Comparison of ENCODE assay signal across 15 cellular contexts in the genomic region with DNA sequence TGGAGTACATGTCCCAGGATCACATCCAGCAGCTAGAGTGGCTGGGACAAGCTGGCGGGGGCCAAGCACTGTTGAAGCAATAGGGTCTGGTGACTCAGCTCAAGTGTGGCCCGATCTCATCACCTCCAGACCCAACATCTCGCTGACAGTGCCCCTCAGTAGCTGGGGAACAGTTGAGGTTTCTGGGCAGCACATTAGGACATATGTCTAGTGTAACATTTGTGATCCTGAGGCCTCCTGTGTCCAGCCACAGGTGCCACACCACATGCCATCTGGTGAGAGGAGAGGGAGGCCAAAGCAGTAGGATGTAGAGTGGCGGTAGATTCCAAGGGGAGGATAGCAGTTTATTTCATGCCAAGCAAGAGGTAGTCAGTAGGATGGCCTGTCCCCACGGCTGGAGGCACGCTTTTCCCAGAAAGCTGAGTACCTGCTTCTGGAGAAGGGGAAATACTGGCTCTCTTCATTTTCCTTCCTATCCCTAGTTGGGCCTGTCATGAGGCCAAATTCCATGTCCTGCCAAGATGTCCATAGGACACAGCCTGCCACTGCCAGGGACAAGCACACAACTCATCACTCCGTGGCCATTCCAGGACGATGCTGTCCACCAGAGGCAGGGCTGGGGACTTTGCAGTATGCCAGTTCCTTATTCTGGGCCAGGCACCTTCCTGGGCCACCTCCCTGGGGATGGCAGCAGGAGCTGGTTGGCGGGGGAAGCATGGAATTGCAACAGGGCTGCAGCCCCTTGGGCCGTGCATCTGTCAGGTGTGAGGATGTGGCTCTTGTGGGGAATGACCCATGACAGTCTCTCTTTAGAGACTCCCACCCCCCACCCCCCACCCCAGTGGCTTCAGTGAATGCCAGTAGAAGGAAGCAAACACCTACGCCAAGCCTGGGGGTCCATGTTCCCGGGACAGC. TPM values are rescaled to one million over a fixed set of nuclear protein-coding genes. Genes with fewer than 3 reads are reported as not detected.
DNase-seq lines count a peak whose midpoint lies in the region; ATAC-seq, FAIRE-seq and TF ChIP-seq lines count a peak whose summit lies in the region.
"Had no signal": no experiment of that assay in that cellular context is flagged by ENCODE, and none has a peak within 500 bp of the region (broad histone marks: within the 10 kb centered on the region; RNA-seq: fewer than 3 reads in every experiment).

No MANE protein-coding gene starts in this region.

- no peaks in the 10 kb centered on the region for H3K9me1 ChIP-seq in K562 (ENCODE audit: control insufficient read depth, insufficient read depth, low read length)

- H3K9me3 ChIP-seq in BLaER1 treated with 17β-estradiol and CSF1 and Interleukin-3, amounts not matched to agents 10 nM and 100 nM (replicated peaks in 1 of 11) = no peaks in the 10 kb centered on the region
- no peaks in the 10 kb centered on the region for H3K9me3 ChIP-seq in K562 (replicated peaks; ENCODE audit: control insufficient read depth, insufficient read depth, low read depth, low read length)
- no peaks in the 10 kb centered on the region for H3K9me3 ChIP-seq in esophagus squamous epithelium
- H3K9me3 ChIP-seq: BLaER1 had no signal

- ATAC-seq in K562 = no peak
- ATAC-seq in left lobe of liver = peak; percentile 32
- ATAC-seq in HG03460 (IDR thresholded peaks at IDR 0.05; ENCODE audit: unreplicated experiment) = no peak

- no peak overlapping the region for H3K4me3 ChIP-seq in BLaER1 treated with 17β-estradiol and CSF1 and Interleukin-3, amounts not matched to agents 10 nM and 100 nM
- H3K4me3 ChIP-seq in K562 (no peak overlapping the region), esophagus squamous epithelium (no peak overlapping the region)
- H3K4me3 ChIP-seq: BLaER1, PC-9 had no signal

- POLR2A ChIA-PET in K562 (lab: Yijun Ruan, JAX) = interaction anchor here (0.6 to 1.3 kb wide), 9 partner anchors 8 to 343 kb away, joined by 3 to 4 read pairs (median 3); no protein-coding TSS in a partner anchor

- in situ Hi-C loops in K562 (cut with MboI) = no loop called here

- H3K79me2 ChIP-seq in K562 (ENCODE audit: control insufficient read depth, insufficient read depth, low read length) = no peaks in the 10 kb centered on the region

- 89% methylated on average over 12 of the region's 12 CpGs for WGBS in K562 (ENCODE audit: insufficient coverage, low coverage, missing lambda C conversion rate)
- WGBS in esophagus squamous epithelium, 2 donors = 81 to 93% methylated on average over 4 to 8 of the region's 12 CpGs

- FAIRE-seq in GM12891 (lab: Jason Lieb, UNC) = no peak
- no peak for FAIRE-seq in K562 (lab: Jason Lieb, UNC)
- FAIRE-seq: frontal cortex had no signal

- H3K9ac ChIP-seq in BLaER1 treated with 17β-estradiol and CSF1 and Interleukin-3, amounts not matched to agents 10 nM and 100 nM = peak overlapping the region in 9 of 11 experiments; percentile 13 to 71 (median 58); a peak in 16 of 22 replicates
- H3K9ac ChIP-seq in K562 (ENCODE audit: insufficient read depth in 1 of 2, low read depth in 2 of 2, low read length in 2 of 2) = peak overlapping the region in 1 of 2 experiments; percentile 70; a peak in 1 of 4 replicates
- H3K9ac ChIP-seq: BLaER1 had no signal

- TF ChIP-seq EP300 in K562 (IDR thresholded peaks at IDR 0.05; ENCODE audit: low read length) = no peak

- intact Hi-C loops in K562 (cut with micrococcal nuclease) = loop anchor here (5.0 kb wide), 1 partner anchor 125 kb away; no protein-coding TSS in a partner anchor
- intact Hi-C loops in esophagus squamous epithelium (cut with DNase I) = no loop called here

- H3K4me2 ChIP-seq in BLaER1 treated with 17β-estradiol and CSF1 and Interleukin-3, amounts not matched to agents 10 nM and 100 nM = peak overlapping the region in 8 of 11 experiments; percentile 18 to 73 (median 62); a peak in 15 of 22 replicates
- no peak overlapping the region for H3K4me2 ChIP-seq in K562 (ENCODE audit: insufficient read depth, low read length)
- H3K4me2 ChIP-seq: BLaER1, PC-9 had no signal

- H3K36me3 ChIP-seq in BLaER1 treated with 17β-estradiol and CSF1 and Interleukin-3, amounts not matched to agents 10 nM and 100 nM = peaks cover 97 to 100% (median 99%) of the 10 kb centered on the region in 11 experiments
- H3K36me3 ChIP-seq in K562 (ENCODE audit: control insufficient read depth, insufficient read depth, low read length) = peaks cover 89% of the 10 kb centered on the region
- H3K36me3 ChIP-seq in esophagus squamous epithelium = peaks cover 53 to 100% (median 71%) of the 10 kb centered on the region in 3 donors

- CTCF ChIA-PET in K562 (lab: Yijun Ruan, JAX; ENCODE audit: low intra/inter-chr PET ratio) = interaction anchor here (2.8 kb wide), 1 partner anchor 276 kb away, joined by 10 read pairs; no protein-coding TSS in a partner anchor

- no peaks in the 10 kb centered on the region for H3K27me3 ChIP-seq in BLaER1 treated with 17β-estradiol and CSF1 and Interleukin-3, amounts not matched to agents 10 nM and 100 nM
- no peaks in the 10 kb centered on the region for H3K27me3 ChIP-seq in K562 (ENCODE audit: control insufficient read depth in 2 of 2, insufficient read depth in 2 of 2, low read length in 2 of 2)
- H3K27me3 ChIP-seq in esophagus squamous epithelium = no peaks in the 10 kb centered on the region
- H3K27me3 ChIP-seq: BLaER1 had no signal

- H3K27ac ChIP-seq in BLaER1 treated with 17β-estradiol and CSF1 and Interleukin-3, amounts not matched to agents 10 nM and 100 nM = peak overlapping the region in 8 of 11 experiments; percentile 46 to 84 (median 70); a peak in 16 of 22 replicates
- H3K27ac ChIP-seq in K562 (ENCODE audit: extremely low read depth, low read depth, low read length) = no peak overlapping the region; the same call in 2 of the 3 replicates
- H3K27ac ChIP-seq in esophagus squamous epithelium = no peak overlapping the region
- H3K27ac ChIP-seq: PC-9 had no signal

- no peak for TF ChIP-seq RAD21 in K562 (CRISPR knock-in tag; conservative IDR thresholded peaks at IDR 0.05 in 1 of 2, IDR thresholded peaks at IDR 0.05 in 1 of 2)

- no peak overlapping the region for H2AFZ ChIP-seq in K562 (ENCODE audit: low read depth, low read length)
- H2AFZ ChIP-seq: PC-9 had no signal

- DNase-seq in GM12891 (ENCODE audit: insufficient read length, low spot score) (no peak), K562 (ENCODE audit: extremely low read depth in 1 of 4, low spot score in 3 of 4) (no peak), left lobe of liver (ENCODE audit: low spot score) (no peak), esophagus squamous epithelium (lab: John Stamatoyannopoulos, UW) (no peak), iPS-NIHi11 (ENCODE audit: low spot score) (no peak)
- DNase-seq: activated CD4-positive, CD25-positive, alpha-beta regulatory T cell treated with anti-CD3 and anti-CD28 coated beads, Interleukin-2, amount 50 U/mL, for 72 hours; activated CD8-positive, alpha-beta memory T cell treated with anti-CD3 and anti-CD28 coated beads, Interleukin-2, amount 50 U/mL, for 48 hours; activated naive CD4-positive, alpha-beta T cell; DMS153; PC-9; stimulated activated CD4-positive, alpha-beta T cell treated with anti-CD3 and anti-CD28 coated beads, Interleukin-2, amount 100 ng/mL, for 24 hours had no signal

- peaks cover 18 to 52% (median 38%) of the 10 kb centered on the region in 10 experiments; a peak in 19 of 20 replicates for H3K4me1 ChIP-seq in BLaER1 treated with 17β-estradiol and CSF1 and Interleukin-3, amounts not matched to agents 10 nM and 100 nM
- peaks cover 14 to 33% of the 10 kb centered on the region in 2 experiments for H3K4me1 ChIP-seq in K562 (replicated peaks in 1 of 2; ENCODE audit: control insufficient read depth in 2 of 2, insufficient read depth in 2 of 2, low read length in 2 of 2)
- H3K4me1 ChIP-seq in esophagus squamous epithelium = no peaks in the 10 kb centered on the region

- TF ChIP-seq POLR2A in GM12891 (IDR thresholded peaks at IDR 0.05; ENCODE audit: low read depth, low read length) = no peak
- TF ChIP-seq POLR2A in K562 (conservative IDR thresholded peaks at IDR 0.05) = peak; percentile 64
- TF ChIP-seq POLR2A in esophagus squamous epithelium (IDR thresholded peaks at IDR 0.05) = no peak

- TSS peak; percentile 27 for BruUV-seq in K562 (replicated peaks; lab: Mats Ljungman, UMichigan)

- peaks cover 0 to 53% (median 10%) of the 10 kb centered on the region in 11 experiments; a peak in 12 of 22 replicates for H4K20me1 ChIP-seq in BLaER1 treated with 17β-estradiol and CSF1 and Interleukin-3, amounts not matched to agents 10 nM and 100 nM
- peaks cover 19% of the 10 kb centered on the region; the same call in 1 of the 2 replicates for H4K20me1 ChIP-seq in K562 (replicated peaks; ENCODE audit: control insufficient read depth, insufficient read depth, low read length)

- TF ChIP-seq CTCF in K562 (IDR thresholded peaks at IDR 0.05 in 2 of 3, conservative IDR thresholded peaks at IDR 0.05 in 1 of 3; ENCODE audit: insufficient read depth in 2 of 3, low read depth in 1 of 3, low read length in 3 of 3) = no peak
- TF ChIP-seq CTCF in esophagus squamous epithelium (IDR thresholded peaks at IDR 0.05) = no peak

RNA-seq across cellular contexts. Expression of a gene that starts 24.0 kb away (rescaled TPM):
- polyA plus RNA-seq in GM12891 (2012; ENCODE audit: low read depth, missing spikeins) = 48.3 TPM
- 229 and 410 TPM in 2 replicates for total RNA-seq in K562 (2011; cell fraction: chromatin; rRNA removed; ENCODE audit: low replicate concordance)
- total RNA-seq in K562 (2011; cell fraction: nucleolus; rRNA removed) = 168 and 211 TPM in 2 replicates
- 138 and 145 TPM in 2 replicates for total RNA-seq in K562 (2011; cell fraction: nucleoplasm; rRNA removed)
- total RNA-seq in K562 (2014; rRNA removed) (16.3 and 27.7 TPM in 2 replicates), K562 (2014; rRNA removed; fragmentation: Illumina TruSeq; extraction: Trizol) (25.4 and 26.5 TPM in 2 replicates), K562 (2015; rRNA removed; fragmentation: Illumina TruSeq; extraction: Trizol) (21.3 and 23.7 TPM in 2 replicates), K562 (2021) (60.9 and 64.9 TPM in 2 replicates), left lobe of liver (17.9 TPM), esophagus squamous epithelium (10 to 100 TPM; 23.9 to 39.2 (median 29.8) TPM)
- polyA plus RNA-seq in K562 (2011; rRNA removed) (40.9 and 74.6 TPM in 2 replicates), K562 (2014; fragmentation: Illumina TruSeq; extraction: Trizol) (51.7 and 54.2 TPM in 2 replicates), K562 (2014; fragmentation: Nextera tagmentation; extraction: Ambion mirVana) (1 to 10 TPM; 5.7 to 6.3 TPM), K562 (2014; rRNA removed) (41.2 and 45.9 TPM in 2 replicates)
- 24.6 and 25.5 TPM in 2 replicates for polyA plus RNA-seq in K562 (2011; cell fraction: cytosol; rRNA removed)
- 329 and 442 TPM in 2 replicates for polyA plus RNA-seq in K562 (2011; cell fraction: nucleus; rRNA removed)
- 65.7 and 79.7 TPM in 2 replicates for polyA plus RNA-seq in K562 (2012)
- polyA minus RNA-seq in K562 (2011; rRNA and poly(A)+ RNA removed) = 76.1 and 105 TPM in 2 replicates
- polyA minus RNA-seq in K562 (2011; cell fraction: cytosol; rRNA and poly(A)+ RNA removed) = 29.3 and 34.2 TPM in 2 replicates
- polyA minus RNA-seq in K562 (2011; cell fraction: nucleus; rRNA and poly(A)+ RNA removed) = 52.4 and 72.0 TPM in 2 replicates

RNA-seq across cellular contexts. Expression of a gene that starts 24.3 kb away (rescaled TPM):
- polyA plus RNA-seq in GM12891 (2012; ENCODE audit: low read depth, missing spikeins) = 67.2 TPM
- total RNA-seq in K562 (2011; cell fraction: chromatin; rRNA removed; ENCODE audit: low replicate concordance) = 58.3 and 91.9 TPM in 2 replicates
- total RNA-seq in K562 (2011; cell fraction: nucleolus; rRNA removed) = 73.0 and 88.6 TPM in 2 replicates
- 64.5 and 67.2 TPM in 2 replicates for total RNA-seq in K562 (2011; cell fraction: nucleoplasm; rRNA removed)
- total RNA-seq in K562 (2014; rRNA removed) = 115 and 137 TPM in 2 replicates
- 128 and 142 TPM in 2 replicates for total RNA-seq in K562 (2014; rRNA removed; fragmentation: Illumina TruSeq; extraction: Trizol)
- 124 and 132 TPM in 2 replicates for total RNA-seq in K562 (2015; rRNA removed; fragmentation: Illumina TruSeq; extraction: Trizol)
- total RNA-seq in K562 (2021) = 117 and 120 TPM in 2 replicates
- polyA plus RNA-seq in K562 (2011; rRNA removed) = 90.8 and 115 TPM in 2 replicates
- polyA plus RNA-seq in K562 (2011; cell fraction: cytosol; rRNA removed) = 83.0 and 98.9 TPM in 2 replicates
- 73.0 and 76.0 TPM in 2 replicates for polyA plus RNA-seq in K562 (2011; cell fraction: nucleus; rRNA removed)
- 60.3 and 98.2 TPM in 2 replicates for polyA plus RNA-seq in K562 (2012)
- 140 and 153 TPM in 2 replicates for polyA plus RNA-seq in K562 (2014; fragmentation: Illumina TruSeq; extraction: Trizol)
- polyA plus RNA-seq in K562 (2014; fragmentation: Nextera tagmentation; extraction: Ambion mirVana) = 100 to 1,000 TPM; 236 to 244 TPM
- 107 and 126 TPM in 2 replicates for polyA plus RNA-seq in K562 (2014; rRNA removed)
- 75.2 and 86.1 TPM in 2 replicates for polyA minus RNA-seq in K562 (2011; rRNA and poly(A)+ RNA removed)
- polyA minus RNA-seq in K562 (2011; cell fraction: cytosol; rRNA and poly(A)+ RNA removed) = 34.9 and 44.7 TPM in 2 replicates
- 34.5 and 47.3 TPM in 2 replicates for polyA minus RNA-seq in K562 (2011; cell fraction: nucleus; rRNA and poly(A)+ RNA removed)
- total RNA-seq in left lobe of liver = 36.1 TPM
- total RNA-seq in esophagus squamous epithelium = 10 to 100 TPM; 42.2 to 62.6 (median 48.7) TPM

RNA-seq across cellular contexts. Expression of a gene that starts 31.9 kb away (rescaled TPM):
- polyA plus RNA-seq in GM12891 (2012; ENCODE audit: low read depth, missing spikeins) = 41.1 TPM
- total RNA-seq in K562 (2011; cell fraction: chromatin; rRNA removed; ENCODE audit: low replicate concordance) = 303 and 492 TPM in 2 replicates
- total RNA-seq in K562 (2011; cell fraction: nucleolus; rRNA removed) = 243 and 287 TPM in 2 replicates
- total RNA-seq in K562 (2011; cell fraction: nucleoplasm; rRNA removed) = 239 and 282 TPM in 2 replicates
- total RNA-seq in K562 (2014; rRNA removed) = 50.2 and 52.4 TPM in 2 replicates
- 99.8 and 115 TPM in 2 replicates for total RNA-seq in K562 (2014; rRNA removed; fragmentation: Illumina TruSeq; extraction: Trizol)
- 77.1 and 81.2 TPM in 2 replicates for total RNA-seq in K562 (2015; rRNA removed; fragmentation: Illumina TruSeq; extraction: Trizol)
- 121 and 127 TPM in 2 replicates for total RNA-seq in K562 (2021)
- 128 and 135 TPM in 2 replicates for polyA plus RNA-seq in K562 (2011; rRNA removed)
- polyA plus RNA-seq in K562 (2011; cell fraction: cytosol; rRNA removed) = 184 and 192 TPM in 2 replicates
- polyA plus RNA-seq in K562 (2011; cell fraction: nucleus; rRNA removed) = 521 and 638 TPM in 2 replicates
- polyA plus RNA-seq in K562 (2012) = 56.6 and 88.3 TPM in 2 replicates
- polyA plus RNA-seq in K562 (2014; fragmentation: Illumina TruSeq; extraction: Trizol) = 82.2 and 83.7 TPM in 2 replicates
- 100 to 1,000 TPM; 156 to 177 TPM for polyA plus RNA-seq in K562 (2014; fragmentation: Nextera tagmentation; extraction: Ambion mirVana)
- 110 and 116 TPM in 2 replicates for polyA plus RNA-seq in K562 (2014; rRNA removed)
- 62.4 and 87.2 TPM in 2 replicates for polyA minus RNA-seq in K562 (2011; rRNA and poly(A)+ RNA removed)
- polyA minus RNA-seq in K562 (2011; cell fraction: cytosol; rRNA and poly(A)+ RNA removed) = 45.2 and 54.1 TPM in 2 replicates
- 79.4 and 108 TPM in 2 replicates for polyA minus RNA-seq in K562 (2011; cell fraction: nucleus; rRNA and poly(A)+ RNA removed)
- 33.8 TPM for total RNA-seq in left lobe of liver
- total RNA-seq in esophagus squamous epithelium = 10 to 100 TPM; 17.5 to 33.3 (median 29.0) TPM

RNA-seq across cellular contexts. Expression of a gene that starts 33.7 kb away (rescaled TPM):
- 40.8 TPM for polyA plus RNA-seq in GM12891 (2012; ENCODE audit: low read depth, missing spikeins)
- 28.8 and 42.4 TPM in 2 replicates for total RNA-seq in K562 (2011; cell fraction: chromatin; rRNA removed; ENCODE audit: low replicate concordance)
- total RNA-seq in K562 (2011; cell fraction: nucleolus; rRNA removed) = 36.0 and 43.4 TPM in 2 replicates
- total RNA-seq in K562 (2011; cell fraction: nucleoplasm; rRNA removed) = 32.6 and 37.5 TPM in 2 replicates
- total RNA-seq in K562 (2014; rRNA removed) (22.4 and 25.2 TPM in 2 replicates), K562 (2014; rRNA removed; fragmentation: Illumina TruSeq; extraction: Trizol) (11.8 and 12.3 TPM in 2 replicates), K562 (2015; rRNA removed; fragmentation: Illumina TruSeq; extraction: Trizol) (13.2 and 14.0 TPM in 2 replicates), K562 (2021) (23.0 and 27.1 TPM in 2 replicates), left lobe of liver (7.7 TPM), esophagus squamous epithelium (10 to 100 TPM; 14.6 to 28.0 (median 21.2) TPM)
- polyA plus RNA-seq in K562 (2011; rRNA removed) (50.8 and 53.9 TPM in 2 replicates), K562 (2014; fragmentation: Illumina TruSeq; extraction: Trizol) (25.5 and 28.1 TPM in 2 replicates), K562 (2014; fragmentation: Nextera tagmentation; extraction: Ambion mirVana) (10 to 100 TPM; 46.7 to 63.8 TPM), K562 (2014; rRNA removed) (30.6 and 36.0 TPM in 2 replicates)
- 71.3 and 91.1 TPM in 2 replicates for polyA plus RNA-seq in K562 (2011; cell fraction: cytosol; rRNA removed)
- 56.0 and 67.5 TPM in 2 replicates for polyA plus RNA-seq in K562 (2011; cell fraction: nucleus; rRNA removed)
- polyA plus RNA-seq in K562 (2012) = 28.0 and 61.3 TPM in 2 replicates
- 25.6 TPM in 2 replicates for polyA minus RNA-seq in K562 (2011; rRNA and poly(A)+ RNA removed)
- polyA minus RNA-seq in K562 (2011; cell fraction: cytosol; rRNA and poly(A)+ RNA removed) = 13.5 and 16.8 TPM in 2 replicates
- 8.3 and 15.0 TPM in 2 replicates for polyA minus RNA-seq in K562 (2011; cell fraction: nucleus; rRNA and poly(A)+ RNA removed)

RNA-seq across cellular contexts. Expression of a gene that starts 51.9 kb away (rescaled TPM):
- 59.2 TPM for polyA plus RNA-seq in GM12891 (2012; ENCODE audit: low read depth, missing spikeins)
- 80.8 and 110 TPM in 2 replicates for total RNA-seq in K562 (2011; cell fraction: chromatin; rRNA removed; ENCODE audit: low replicate concordance)
- 83.7 and 96.9 TPM in 2 replicates for total RNA-seq in K562 (2011; cell fraction: nucleolus; rRNA removed)
- total RNA-seq in K562 (2011; cell fraction: nucleoplasm; rRNA removed) = 75.9 and 93.0 TPM in 2 replicates
- total RNA-seq in K562 (2014; rRNA removed) = 56.1 and 71.6 TPM in 2 replicates
- total RNA-seq in K562 (2014; rRNA removed; fragmentation: Illumina TruSeq; extraction: Trizol) = 35.9 and 45.2 TPM in 2 replicates
- 49.0 and 49.3 TPM in 2 replicates for total RNA-seq in K562 (2015; rRNA removed; fragmentation: Illumina TruSeq; extraction: Trizol)
- total RNA-seq in K562 (2021) = 73.4 and 76.6 TPM in 2 replicates
- 51.7 and 55.3 TPM in 2 replicates for polyA plus RNA-seq in K562 (2011; rRNA removed)
- 70.2 and 111 TPM in 2 replicates for polyA plus RNA-seq in K562 (2011; cell fraction: cytosol; rRNA removed)
- polyA plus RNA-seq in K562 (2011; cell fraction: nucleus; rRNA removed) = 50.7 and 83.5 TPM in 2 replicates
- 26.6 and 58.9 TPM in 2 replicates for polyA plus RNA-seq in K562 (2012)
- 57.1 and 60.9 TPM in 2 replicates for polyA plus RNA-seq in K562 (2014; fragmentation: Illumina TruSeq; extraction: Trizol)
- 10 to 100 TPM; 33.4 to 49.3 TPM for polyA plus RNA-seq in K562 (2014; fragmentation: Nextera tagmentation; extraction: Ambion mirVana)
- 73.1 and 83.5 TPM in 2 replicates for polyA plus RNA-seq in K562 (2014; rRNA removed)
- 29.7 and 31.1 TPM in 2 replicates for polyA minus RNA-seq in K562 (2011; rRNA and poly(A)+ RNA removed)
- 18.5 and 33.6 TPM in 2 replicates for polyA minus RNA-seq in K562 (2011; cell fraction: cytosol; rRNA and poly(A)+ RNA removed)
- 32.9 and 44.3 TPM in 2 replicates for polyA minus RNA-seq in K562 (2011; cell fraction: nucleus; rRNA and poly(A)+ RNA removed)
- 3.6 TPM for total RNA-seq in left lobe of liver
- total RNA-seq in esophagus squamous epithelium = 10 to 100 TPM in 2 of 4 donors, 1 to 10 TPM in 2; 9.2 to 15.2 (median 11.2) TPM

Comparison
In these comparisons a context has a peak if more than half of its experiments do, and no peak if none do; other contexts are left out.
1. H3K27ac ChIP-seq: peak in BLaER1 treated with 17β-estradiol and CSF1 and Interleukin-3, amounts not matched to agents 10 nM and 100 nM (8 of 11); none in K562 (single experiment) and esophagus squamous epithelium (0 of 4).